ENCODE assay signal across 1 cellular context in the genomic region with DNA sequence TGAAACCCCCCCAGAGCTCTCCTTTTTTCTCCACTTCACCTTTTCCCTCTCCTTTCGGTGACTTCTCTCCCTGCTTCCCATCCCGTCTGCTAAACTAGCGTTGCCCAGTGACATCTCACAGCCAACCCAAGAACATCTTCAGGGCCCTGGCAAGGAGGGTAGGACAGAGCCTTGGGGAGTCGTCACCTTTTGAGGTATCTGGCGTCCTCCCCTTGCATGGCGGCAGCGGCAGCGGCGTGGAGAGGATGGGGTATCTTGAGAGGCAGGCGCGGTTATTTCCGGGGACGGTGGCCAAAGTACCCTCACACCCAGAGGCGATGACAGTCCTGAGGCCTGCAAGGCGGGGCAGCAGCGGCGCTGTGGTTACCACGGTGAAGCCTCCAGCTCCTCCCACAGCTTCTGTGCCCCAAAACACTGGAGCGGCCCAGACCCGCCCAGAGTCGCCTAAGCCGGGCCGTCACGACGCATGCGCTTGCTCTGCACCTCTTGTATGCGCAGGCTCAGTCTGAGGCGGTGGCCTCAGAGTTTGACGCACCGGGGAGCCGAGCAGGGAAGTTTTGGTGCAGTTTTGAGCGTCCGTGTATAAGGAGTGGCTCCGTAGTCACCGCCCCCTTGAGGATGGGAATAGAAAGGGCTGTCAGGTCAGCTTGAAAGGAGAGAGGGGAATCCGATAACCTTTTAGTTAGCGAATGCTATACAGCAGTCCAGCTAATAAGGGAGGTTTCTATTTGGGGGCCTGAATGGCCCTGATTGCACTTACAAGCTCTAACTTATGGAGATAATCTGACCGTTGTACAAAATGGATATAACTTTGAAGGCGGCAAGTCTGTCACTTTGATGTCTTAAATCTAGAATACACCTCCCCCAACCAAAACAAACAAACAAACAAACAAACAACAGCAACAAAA.
A peak's percentile ranks its signal among the peaks of the same experiment; 100 is the strongest.
TF ChIP-seq lines count a peak whose summit lies in the region.

A gene (minus strand): TSS at position 446 of the 908 bp plus-strand sequence. CDS start 228 bp downstream, at position 218.

TF ChIP-seq in GM12878, 131 proteins besides CTCF, POLR2A, EP300 and RAD21 (continued from another document):
- TF ChIP-seq, protein P1, sequence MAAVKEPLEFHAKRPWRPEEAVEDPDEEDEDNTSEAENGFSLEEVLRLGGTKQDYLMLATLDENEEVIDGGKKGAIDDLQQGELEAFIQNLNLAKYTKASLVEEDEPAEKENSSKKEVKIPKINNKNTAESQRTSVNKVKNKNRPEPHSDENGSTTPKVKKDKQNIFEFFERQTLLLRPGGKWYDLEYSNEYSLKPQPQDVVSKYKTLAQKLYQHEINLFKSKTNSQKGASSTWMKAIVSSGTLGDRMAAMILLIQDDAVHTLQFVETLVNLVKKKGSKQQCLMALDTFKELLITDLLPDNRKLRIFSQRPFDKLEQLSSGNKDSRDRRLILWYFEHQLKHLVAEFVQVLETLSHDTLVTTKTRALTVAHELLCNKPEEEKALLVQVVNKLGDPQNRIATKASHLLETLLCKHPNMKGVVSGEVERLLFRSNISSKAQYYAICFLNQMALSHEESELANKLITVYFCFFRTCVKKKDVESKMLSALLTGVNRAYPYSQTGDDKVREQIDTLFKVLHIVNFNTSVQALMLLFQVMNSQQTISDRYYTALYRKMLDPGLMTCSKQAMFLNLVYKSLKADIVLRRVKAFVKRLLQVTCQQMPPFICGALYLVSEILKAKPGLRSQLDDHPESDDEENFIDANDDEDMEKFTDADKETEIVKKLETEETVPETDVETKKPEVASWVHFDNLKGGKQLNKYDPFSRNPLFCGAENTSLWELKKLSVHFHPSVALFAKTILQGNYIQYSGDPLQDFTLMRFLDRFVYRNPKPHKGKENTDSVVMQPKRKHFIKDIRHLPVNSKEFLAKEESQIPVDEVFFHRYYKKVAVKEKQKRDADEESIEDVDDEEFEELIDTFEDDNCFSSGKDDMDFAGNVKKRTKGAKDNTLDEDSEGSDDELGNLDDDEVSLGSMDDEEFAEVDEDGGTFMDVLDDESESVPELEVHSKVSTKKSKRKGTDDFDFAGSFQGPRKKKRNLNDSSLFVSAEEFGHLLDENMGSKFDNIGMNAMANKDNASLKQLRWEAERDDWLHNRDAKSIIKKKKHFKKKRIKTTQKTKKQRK (IDR thresholded peaks at IDR 0.05; ENCODE audit: low read depth, low read length) = no peak
- TF ChIP-seq IKZF1 (conservative IDR thresholded peaks at IDR 0.05) (peak; percentile 94), POLR2AphosphoS2 (IDR thresholded peaks at IDR 0.05; ENCODE audit: low read depth, low read length) (peak; percentile 73; the same call in 1 of the 2 replicates), IRF4 (IDR thresholded peaks at IDR 0.05; ENCODE audit: low read depth, low read length) (no peak), SIN3A (IDR thresholded peaks at IDR 0.05; ENCODE audit: low read depth, low read length) (peak; percentile 84)
